8 cellular contexts compared by ENCODE assay signal in genomic region chr14:58245562-58245961, GRCh38. TPM values are rescaled to one million over a fixed set of nuclear protein-coding genes. Genes with fewer than 3 reads are reported as not detected.
DNase-seq lines count a peak whose midpoint lies in the region; ATAC-seq and TF ChIP-seq lines count a peak whose summit lies in the region.

No MANE protein-coding gene starts in this region.

- no peak overlapping the region for H2AK5ac ChIP-seq in H9 (ENCODE audit: insufficient read length, low read length)

- H3K23me2 ChIP-seq in H9 (ENCODE audit: insufficient read length, low read depth, low read length, poor library complexity, severe bottlenecking), result no peaks in the 10 kb centered on the region

- ATAC-seq in HG03039 (IDR thresholded peaks at IDR 0.05; ENCODE audit: unreplicated experiment), result no peak

- H3K4me3 ChIP-seq in SJSA1 (peak overlapping the region; percentile 69), fibroblast of villous mesenchyme (ENCODE audit: low read depth, low read length) (peak overlapping the region; percentile 84), skeletal muscle satellite cell (ENCODE audit: low read length) (peak overlapping the region; percentile 81)

- H3K4ac ChIP-seq in H9 (ENCODE audit: low read depth, low read length), result no peak overlapping the region

- H2AFZ ChIP-seq in H9 (ENCODE audit: low read length), result no peak overlapping the region

- no peak overlapping the region for H2BK120ac ChIP-seq in H9 (ENCODE audit: low read depth, low read length, poor library complexity, severe bottlenecking)

- WGBS in H9 (ENCODE audit: extremely low coverage, insufficient read length, low lambda C conversion rate), result no CpG with 5 or more reads among the region's 3 CpGs

- peaks cover 6% of the 10 kb centered on the region for H3K79me1 ChIP-seq in H9 (ENCODE audit: insufficient read depth, low read depth, low read length, poor library complexity, severe bottlenecking)

- no peaks in the 10 kb centered on the region for H3K27me3 ChIP-seq in H9 (ENCODE audit: insufficient read depth, low read length)
- H3K27me3 ChIP-seq in SJSA1 (replicated peaks), result no peaks in the 10 kb centered on the region
- no peaks in the 10 kb centered on the region for H3K27me3 ChIP-seq in skeletal muscle satellite cell (ENCODE audit: control insufficient read depth, insufficient read depth, low read length)

- H3K56ac ChIP-seq in H9 (ENCODE audit: insufficient read length, low read depth, low read length), result no peak overlapping the region

- H3K27ac Mint-ChIP-seq in H9, result peak overlapping the region; percentile 100; a peak in 5 of 7 replicates

- H2BK5ac ChIP-seq in H9 (ENCODE audit: insufficient read length, low read length), result no peak overlapping the region

- no peak overlapping the region for H3K14ac ChIP-seq in H9 (ENCODE audit: insufficient read depth, low read length)

- no peaks in the 10 kb centered on the region for H4K20me1 ChIP-seq in H9 (ENCODE audit: control insufficient read depth, insufficient read depth, insufficient read length)

- no peak overlapping the region for H3K18ac ChIP-seq in H9 (ENCODE audit: insufficient read length, low read depth, low read length)

- H3K23ac ChIP-seq in H9 (ENCODE audit: insufficient read length, low read depth, low read length), result no peak overlapping the region

- H3K9ac ChIP-seq in H9 (ENCODE audit: extremely low read depth, insufficient read length, low read length) (peak overlapping the region; percentile 89), skeletal muscle satellite cell (ENCODE audit: low read depth, low read length) (peak overlapping the region; percentile 94)

- H3K9me3 ChIP-seq in H9 (ENCODE audit: control insufficient read depth, low read depth, low read length) (no peaks in the 10 kb centered on the region), SJSA1 (replicated peaks) (no peaks in the 10 kb centered on the region), skeletal muscle satellite cell (replicated peaks; ENCODE audit: low read length) (no peaks in the 10 kb centered on the region)

- H3K4me1 Mint-ChIP-seq in H9, result peaks cover 18 to 21% of the 10 kb centered on the region in 2 experiments

- H3K36me3 ChIP-seq in SJSA1, result peaks cover 39% of the 10 kb centered on the region
- peaks cover 9% of the 10 kb centered on the region for H3K36me3 ChIP-seq in skeletal muscle satellite cell (ENCODE audit: insufficient read depth, low read length)

- H3K4me2 ChIP-seq in H9 (ENCODE audit: insufficient read depth, insufficient read length, low read length) (peak overlapping the region; percentile 75), skeletal muscle satellite cell (ENCODE audit: low read length) (peak overlapping the region; percentile 85)

- peak overlapping the region; percentile 78 for H3K27ac ChIP-seq in H9 (ENCODE audit: insufficient read length, low read depth, low read length)
- H3K27ac ChIP-seq in SJSA1, result peak overlapping the region; percentile 95

- peaks cover 13 to 18% (median 15%) of the 10 kb centered on the region in 3 experiments for H3K36me3 Mint-ChIP-seq in H9 (ENCODE audit: insufficient read depth in 1 of 3, low read depth in 3 of 3)

- TF ChIP-seq CTCF in H9 (conservative IDR thresholded peaks at IDR 0.05) (no peak), fibroblast of villous mesenchyme (IDR thresholded peaks at IDR 0.05; ENCODE audit: insufficient read depth, low read depth, low read length) (no peak)

- no peak overlapping the region for H4K91ac ChIP-seq in H9 (ENCODE audit: insufficient read length, low read depth, low read length)

- no peak overlapping the region for H2BK12ac ChIP-seq in H9 (ENCODE audit: insufficient read length, low read depth, low read length)

- no peak for DNase-seq in H9
- peak in 1 of 2 experiments; percentile 7 for DNase-seq in SJSA1 (ENCODE audit: low read depth in 1 of 2, low spot score in 2 of 2)
- no peak for DNase-seq in fibroblast of villous mesenchyme (ENCODE audit: low read depth)
- no peak for DNase-seq in COR-L47 (lab: John Stamatoyannopoulos, UW)
- no peak for DNase-seq in RPMI8226
- no peak for DNase-seq in NCI-H446 (lab: John Stamatoyannopoulos, UW)

- peak overlapping the region; percentile 92 to 99 for H3K4me3 Mint-ChIP-seq in H9

- no peaks in the 10 kb centered on the region for H3K27me3 Mint-ChIP-seq in H9 (ENCODE audit: low read depth)

- no peak overlapping the region for H3T11ph ChIP-seq in H9 (ENCODE audit: low read length)

- H3K4me1 ChIP-seq in H9 (ENCODE audit: insufficient read depth, low read length) (no peaks in the 10 kb centered on the region), SJSA1 (replicated peaks) (peaks cover 5% of the 10 kb centered on the region; the same call in 1 of the 2 replicates), skeletal muscle satellite cell (ENCODE audit: control insufficient read depth, insufficient read depth, low read length) (peaks cover 17% of the 10 kb centered on the region)

- no peak overlapping the region for H4K5ac ChIP-seq in H9 (ENCODE audit: insufficient read length, low read depth, low read length)

- no peak overlapping the region for H2BK20ac ChIP-seq in H9 (ENCODE audit: low read depth, low read length, poor library complexity, severe bottlenecking)

- H4K8ac ChIP-seq in H9 (replicated peaks; ENCODE audit: insufficient read length, low read depth, low read length), result no peak overlapping the region

- H3K9me3 Mint-ChIP-seq in H9, result no peaks in the 10 kb centered on the region; a peak in 1 of 5 replicates

- H2BK15ac ChIP-seq in H9 (ENCODE audit: low read depth, low read length), result no peak overlapping the region

- peaks cover 33% of the 10 kb centered on the region for H3K79me2 ChIP-seq in H9 (ENCODE audit: insufficient read depth, low read length)

RNA-seq across cellular contexts. Expression of gene PSMA3, which starts 0.9 kb away (rescaled TPM):
- total RNA-seq in H9 (2021) (340 and 342 TPM in 2 replicates), fibroblast of villous mesenchyme (123 and 159 TPM in 2 replicates)
- 104 and 176 TPM in 2 replicates for total RNA-seq in SJSA1 (2014; rRNA removed; shearing (Covaris generic))
- total RNA-seq in skeletal muscle satellite cell (2012; rRNA removed), result 130 and 155 TPM in 2 replicates

RNA-seq across cellular contexts. Expression of gene ACTR10, which starts 45.6 kb away (rescaled TPM):
- 38.4 and 41.0 TPM in 2 replicates for total RNA-seq in H9 (2021)
- 79.8 and 82.6 TPM in 2 replicates for total RNA-seq in SJSA1 (2014; rRNA removed; shearing (Covaris generic))
- 57.0 and 57.3 TPM in 2 replicates for total RNA-seq in fibroblast of villous mesenchyme
- total RNA-seq in skeletal muscle satellite cell (2012; rRNA removed), result 41.8 and 53.5 TPM in 2 replicates

RNA-seq across cellular contexts. Expression of gene ARID4A, which starts 52.8 kb away (rescaled TPM):
- 12.9 and 13.2 TPM in 2 replicates for total RNA-seq in H9 (2021)
- 7.6 and 9.3 TPM in 2 replicates for total RNA-seq in SJSA1 (2014; rRNA removed; shearing (Covaris generic))
- 10.8 and 11.9 TPM in 2 replicates for total RNA-seq in fibroblast of villous mesenchyme
- 4.8 and 5.0 TPM in 2 replicates for total RNA-seq in skeletal muscle satellite cell (2012; rRNA removed)
